Comparison of ENCODE assay signal across 8 cellular contexts in the genomic region with DNA sequence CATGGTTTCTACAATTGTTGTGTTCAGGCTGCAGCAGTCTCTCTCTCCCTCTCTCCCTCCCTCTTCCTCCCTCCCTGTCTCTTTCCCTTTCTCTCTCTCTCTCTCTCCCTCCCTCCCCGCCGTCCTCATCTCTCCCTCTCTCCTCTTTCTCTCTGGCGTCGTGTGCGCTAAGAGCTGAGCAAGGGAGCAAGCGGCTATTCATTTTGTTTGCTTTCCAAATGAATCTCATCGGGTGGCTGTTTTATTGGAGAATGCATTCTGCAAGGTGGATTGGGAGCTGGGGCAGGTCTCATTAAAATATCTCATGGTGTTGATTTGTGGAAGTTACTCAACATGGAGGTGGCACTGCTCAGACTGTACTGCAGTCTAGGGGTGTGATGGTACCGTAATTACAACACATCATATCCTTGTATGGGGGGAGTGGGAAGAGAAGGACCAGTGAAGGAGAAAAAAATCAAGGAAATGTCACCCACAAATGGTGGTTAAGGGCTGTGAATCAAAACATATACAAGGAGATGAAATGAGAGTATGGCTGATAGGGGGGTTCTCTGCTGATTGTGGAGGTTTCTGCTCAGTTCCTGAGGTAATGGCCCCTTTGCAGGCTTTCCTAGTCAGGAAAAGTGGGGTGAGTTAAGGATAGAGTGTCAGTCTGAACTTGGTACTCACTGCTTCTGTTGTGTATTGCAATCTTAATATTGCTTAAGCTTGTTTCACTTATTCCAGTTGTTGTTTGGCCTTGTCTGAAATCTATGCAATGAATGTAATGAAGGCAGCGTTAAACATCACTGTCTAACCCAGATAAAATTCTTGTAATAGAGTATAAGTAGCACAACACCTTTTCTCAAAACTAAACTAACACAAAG. TPM values are rescaled to one million over a fixed set of nuclear protein-coding genes. Genes with fewer than 3 reads are reported as not detected.
DNase-seq lines count a peak whose midpoint lies in the region; ATAC-seq and TF ChIP-seq lines count a peak whose summit lies in the region.

No MANE protein-coding gene starts in this region.

- peak overlapping the region; percentile 89 for H3K4me2 ChIP-seq in IMR-90 (ENCODE audit: low read depth, low read length)

- H2AFZ ChIP-seq in IMR-90 (replicated peaks; ENCODE audit: low read length, poor library complexity), result no peak overlapping the region

- no CpG with 5 or more reads among the region's 9 CpGs for WGBS in IMR-90 (ENCODE audit: extremely low coverage in 2 of 2, insufficient read length in 1 of 2), 2 experiments
- 2% methylated on average over 9 of the region's 9 CpGs for WGBS in right cardiac atrium

- H2BK5ac ChIP-seq in IMR-90 (ENCODE audit: low read depth, low read length, poor library complexity, severe bottlenecking), result peak overlapping the region; percentile 97

- no peak for DNase-seq in BE2C
- peak; percentile 48 for DNase-seq in IMR-90
- DNase-seq in activated T-helper 2 cell treated with anti-CD3 and anti-CD28 coated beads, Interferon-gamma antibody, Interleukin-2, Interleukin-4, amounts not matched to agents 10 μg/mL and 5 μg/mL and 100 μg/mL, durations not matched to agents 14 hours and 24 hours and 36 hours (ENCODE audit: low spot score), result no peak
- DNase-seq in right cardiac atrium, result no peak
- DNase-seq in skeletal muscle cell (ENCODE audit: low read depth), result no peak
- no peak for DNase-seq in globus pallidus (ENCODE audit: low spot score)

- H2BK20ac ChIP-seq in IMR-90 (ENCODE audit: low read depth, low read length), result no peak overlapping the region

- H3K4ac ChIP-seq in IMR-90 (ENCODE audit: low read depth, low read length), result peak overlapping the region; percentile 27; the same call in 1 of the 2 replicates

- H2BK120ac ChIP-seq in IMR-90 (ENCODE audit: low read depth, low read length), result no peak overlapping the region

- H3K4me1 ChIP-seq in BE2C (no peaks in the 10 kb centered on the region), IMR-90 (ENCODE audit: control insufficient read depth, insufficient read depth, low read length) (peaks cover 4% of the 10 kb centered on the region), right cardiac atrium (ENCODE audit: control insufficient read depth, insufficient read depth, low read length) (no peaks in the 10 kb centered on the region)

- H3K27me3 ChIP-seq in BE2C, result no peaks in the 10 kb centered on the region
- H3K27me3 ChIP-seq in IMR-90 (ENCODE audit: control insufficient read depth, insufficient read depth, low read length), result no peaks in the 10 kb centered on the region
- no peaks in the 10 kb centered on the region for H3K27me3 ChIP-seq in right cardiac atrium (ENCODE audit: control insufficient read depth, insufficient read depth)

- H3K27ac ChIP-seq in IMR-90 (ENCODE audit: insufficient read depth, low read length) (peak overlapping the region; percentile 74), right cardiac atrium (ENCODE audit: low read length) (peak overlapping the region; percentile 70)

- no peak for TF ChIP-seq RAD21 in IMR-90 (IDR thresholded peaks at IDR 0.05; ENCODE audit: low read length)

- POLR2A ChIA-PET in IMR-90 (lab: Charles Lee; ENCODE audit: unreplicated experiment), result interaction anchor here (0.6 to 1.3 kb wide), 3 partner anchors 11 to 145 kb away, joined by 3 to 5 read pairs (median 4); a partner anchor contains a TSS

- H3K27me3 Mint-ChIP-seq in activated T-helper 2 cell treated with anti-CD3 and anti-CD28 coated beads, Interferon-gamma antibody, Interleukin-2, Interleukin-4, amounts not matched to agents 10 μg/mL and 5 μg/mL and 100 μg/mL, durations not matched to agents 14 hours and 24 hours and 36 hours (ENCODE audit: low read depth), result no peaks in the 10 kb centered on the region

- peak overlapping the region; percentile 0; the same call in 1 of the 2 replicates for H2AK5ac ChIP-seq in IMR-90 (ENCODE audit: low read depth, low read length)

- H3K36me3 ChIP-seq in BE2C, result peaks cover 38% of the 10 kb centered on the region
- peaks cover 23% of the 10 kb centered on the region for H3K36me3 ChIP-seq in IMR-90 (ENCODE audit: control insufficient read depth, insufficient read depth, low read length)

- H3K14ac ChIP-seq in IMR-90 (replicated peaks; ENCODE audit: low read depth, low read length), result peak overlapping the region; percentile 98

- CTCF ChIA-PET in IMR-90 (lab: Yijun Ruan, JAX), result interaction anchor here (0.6 to 1.8 kb wide), 4 partner anchors 11 to 170 kb away, joined by 3 to 11 read pairs (median 6); no protein-coding TSS in a partner anchor

- no peak overlapping the region for H4K8ac ChIP-seq in IMR-90 (ENCODE audit: low read depth in 2 of 2, low read length in 2 of 2)

- H3K18ac ChIP-seq in IMR-90 (ENCODE audit: low read depth, low read length), result no peak overlapping the region

- BruUV-seq in IMR-90 (replicated peaks; lab: Mats Ljungman, UMichigan), result no TSS peak

- H3K9ac ChIP-seq in IMR-90 (ENCODE audit: low read depth, low read length), result peak overlapping the region; percentile 87

- H3K23ac ChIP-seq in IMR-90 (ENCODE audit: low read depth, low read length), result peak overlapping the region; percentile 33

- H4K91ac ChIP-seq in IMR-90 (ENCODE audit: insufficient read depth, low read depth, low read length), result no peak overlapping the region

- TF ChIP-seq POLR2A in IMR-90 (IDR thresholded peaks at IDR 0.05; ENCODE audit: low read depth, low read length), result no peak

- peak overlapping the region; percentile 72 for H3K4me3 ChIP-seq in BE2C (ENCODE audit: low read depth, low read length)
- H3K4me3 ChIP-seq in IMR-90 (ENCODE audit: insufficient read depth, low read depth, low read length), result peak overlapping the region; percentile 93
- peak overlapping the region; percentile 69 for H3K4me3 ChIP-seq in right cardiac atrium (ENCODE audit: low read length)
- peak overlapping the region; percentile 90 for H3K4me3 ChIP-seq in skeletal muscle cell (ENCODE audit: low read depth, low read length)

- in situ Hi-C loops in IMR-90 (cut with MboI; ENCODE audit: low sequenced_read_pairs), result no loop called here

- intact Hi-C loops in IMR-90 (cut with micrococcal nuclease) (no loop called here), right cardiac atrium (cut with DNase I) (no loop called here)
- intact Hi-C loops in activated T-helper 2 cell treated with anti-CD3 and anti-CD28 coated beads, Interferon-gamma antibody, Interleukin-2, Interleukin-4, amounts not matched to agents 10 μg/mL and 5 μg/mL and 100 μg/mL, durations not matched to agents 14 hours and 24 hours and 36 hours (cut with micrococcal nuclease), result no loop called here

- no peak overlapping the region for H4K5ac ChIP-seq in IMR-90 (ENCODE audit: low read depth, low read length)

- no peaks in the 10 kb centered on the region for H3K9me3 Mint-ChIP-seq in activated T-helper 2 cell treated with anti-CD3 and anti-CD28 coated beads, Interferon-gamma antibody, Interleukin-2, Interleukin-4, amounts not matched to agents 10 μg/mL and 5 μg/mL and 100 μg/mL, durations not matched to agents 14 hours and 24 hours and 36 hours

- H3K4me1 Mint-ChIP-seq in activated T-helper 2 cell treated with anti-CD3 and anti-CD28 coated beads, Interferon-gamma antibody, Interleukin-2, Interleukin-4, amounts not matched to agents 10 μg/mL and 5 μg/mL and 100 μg/mL, durations not matched to agents 14 hours and 24 hours and 36 hours (ENCODE audit: low read depth), result peaks cover 32% of the 10 kb centered on the region

- peaks cover 13 to 55% of the 10 kb centered on the region in 2 experiments for H3K79me1 ChIP-seq in IMR-90 (ENCODE audit: low read depth in 1 of 2, low read length in 2 of 2)

- peak overlapping the region; percentile 71; the same call in 1 of the 2 replicates for H3K56ac ChIP-seq in IMR-90 (ENCODE audit: extremely low read depth, insufficient read depth, low read length)

- peaks cover 49% of the 10 kb centered on the region for H3K36me3 Mint-ChIP-seq in activated T-helper 2 cell treated with anti-CD3 and anti-CD28 coated beads, Interferon-gamma antibody, Interleukin-2, Interleukin-4, amounts not matched to agents 10 μg/mL and 5 μg/mL and 100 μg/mL, durations not matched to agents 14 hours and 24 hours and 36 hours (ENCODE audit: low read depth)

- H3K9me3 ChIP-seq in BE2C (no peaks in the 10 kb centered on the region), IMR-90 (ENCODE audit: control insufficient read depth, insufficient read depth, low read length) (no peaks in the 10 kb centered on the region), right cardiac atrium (ENCODE audit: control insufficient read depth, low read length) (no peaks in the 10 kb centered on the region)

- peaks cover 39% of the 10 kb centered on the region for H4K20me1 ChIP-seq in IMR-90 (ENCODE audit: insufficient read depth, low read length)

- TF ChIP-seq CTCF in BE2C (IDR thresholded peaks at IDR 0.05; ENCODE audit: low read depth, low read length) (no peak), IMR-90 (conservative IDR thresholded peaks at IDR 0.05; ENCODE audit: low read depth, low read length) (no peak)

- peaks cover 3% of the 10 kb centered on the region for H3K9me1 ChIP-seq in IMR-90 (ENCODE audit: insufficient read depth, low read length)

- H3K27ac Mint-ChIP-seq in activated T-helper 2 cell treated with anti-CD3 and anti-CD28 coated beads, Interferon-gamma antibody, Interleukin-2, Interleukin-4, amounts not matched to agents 10 μg/mL and 5 μg/mL and 100 μg/mL, durations not matched to agents 14 hours and 24 hours and 36 hours, result peak overlapping the region; percentile 29

- no peak overlapping the region for H2BK15ac ChIP-seq in IMR-90 (ENCODE audit: low read depth, low read length)

- H3K4me3 Mint-ChIP-seq in activated T-helper 2 cell treated with anti-CD3 and anti-CD28 coated beads, Interferon-gamma antibody, Interleukin-2, Interleukin-4, amounts not matched to agents 10 μg/mL and 5 μg/mL and 100 μg/mL, durations not matched to agents 14 hours and 24 hours and 36 hours (ENCODE audit: low read depth), result peak overlapping the region; percentile 96

- no peak for ATAC-seq in IMR-90 (ENCODE audit: low read depth)
- peak in 1 of 2 donors; percentile 25 for ATAC-seq in right cardiac atrium
- ATAC-seq in GM18520 (IDR thresholded peaks at IDR 0.05; ENCODE audit: unreplicated experiment), result no peak
- no peak for ATAC-seq in GM21737 (IDR thresholded peaks at IDR 0.05; ENCODE audit: unreplicated experiment)

- dilution Hi-C loops in IMR-90 (cut with HindIII; ENCODE audit: low sequenced_read_pairs, unreplicated experiment), result no loop called here

- H2AK9ac ChIP-seq in IMR-90 (replicated peaks; ENCODE audit: low read depth, low read length, poor library complexity), result no peak overlapping the region

RNA-seq across cellular contexts. Expression of a gene that starts 2.7 kb away (rescaled TPM):
- polyA plus RNA-seq in BE2C (2012; ENCODE audit: insufficient read depth, insufficient read length, low read depth), result 119 TPM
- 28.3 and 29.7 TPM in 2 replicates for total RNA-seq in IMR-90 (2012; rRNA removed)
- polyA plus RNA-seq in IMR-90 (2012; rRNA removed), result 38.4 and 48.4 TPM in 2 replicates
- polyA plus RNA-seq in IMR-90 (2012; cell fraction: cytosol; rRNA removed), result 12.2 and 14.7 TPM in 2 replicates
- polyA plus RNA-seq in IMR-90 (2012; cell fraction: nucleus; rRNA removed; ENCODE audit: low replicate concordance), result 45.5 and 129 TPM in 2 replicates
- 87.6 and 95.8 TPM in 2 replicates for total RNA-seq in activated T-helper 2 cell treated with anti-CD3 and anti-CD28 coated beads, Interferon-gamma antibody, Interleukin-2, Interleukin-4, amounts not matched to agents 10 μg/mL and 5 μg/mL and 100 μg/mL, durations not matched to agents 14 hours and 24 hours and 36 hours
- 10 to 100 TPM; 53.6 to 57.3 (median 55.2) TPM for total RNA-seq in right cardiac atrium
- 44.8 TPM for polyA plus RNA-seq in right cardiac atrium

RNA-seq across cellular contexts. Expression of a gene that starts 15.8 kb away (rescaled TPM):
- polyA plus RNA-seq in BE2C (2012; ENCODE audit: insufficient read depth, insufficient read length, low read depth), result 128 TPM
- total RNA-seq in IMR-90 (2012; rRNA removed) (24.4 and 25.1 TPM in 2 replicates), right cardiac atrium (10 to 100 TPM; 50.2 to 56.7 (median 50.7) TPM)
- polyA plus RNA-seq in IMR-90 (2012; rRNA removed) (36.2 and 38.9 TPM in 2 replicates), right cardiac atrium (23.4 TPM)
- polyA plus RNA-seq in IMR-90 (2012; cell fraction: cytosol; rRNA removed), result 15.9 and 19.2 TPM in 2 replicates
- 83.7 and 153 TPM in 2 replicates for polyA plus RNA-seq in IMR-90 (2012; cell fraction: nucleus; rRNA removed; ENCODE audit: low replicate concordance)
- total RNA-seq in activated T-helper 2 cell treated with anti-CD3 and anti-CD28 coated beads, Interferon-gamma antibody, Interleukin-2, Interleukin-4, amounts not matched to agents 10 μg/mL and 5 μg/mL and 100 μg/mL, durations not matched to agents 14 hours and 24 hours and 36 hours, result 118 and 120 TPM in 2 replicates

RNA-seq across cellular contexts. Expression of a gene that starts 24.1 kb away (rescaled TPM):
- 24.5 TPM for polyA plus RNA-seq in BE2C (2012; ENCODE audit: insufficient read depth, insufficient read length, low read depth)
- total RNA-seq in IMR-90 (2012; rRNA removed) (0.28 and 0.36 TPM in 2 replicates), right cardiac atrium (10 to 100 TPM; 10.2 to 25.1 (median 18.8) TPM)
- polyA plus RNA-seq in IMR-90 (2012; rRNA removed) (4.4 and 7.2 TPM in 2 replicates), right cardiac atrium (12.3 TPM)
- 4.1 and 8.6 TPM in 2 replicates for polyA plus RNA-seq in IMR-90 (2012; cell fraction: cytosol; rRNA removed)
- 11.1 and 25.2 TPM in 2 replicates for polyA plus RNA-seq in IMR-90 (2012; cell fraction: nucleus; rRNA removed; ENCODE audit: low replicate concordance)
- 6.6 and 6.8 TPM in 2 replicates for total RNA-seq in activated T-helper 2 cell treated with anti-CD3 and anti-CD28 coated beads, Interferon-gamma antibody, Interleukin-2, Interleukin-4, amounts not matched to agents 10 μg/mL and 5 μg/mL and 100 μg/mL, durations not matched to agents 14 hours and 24 hours and 36 hours

RNA-seq across cellular contexts. Expression of a gene that starts 52.8 kb away (rescaled TPM):
- 9.8 TPM for polyA plus RNA-seq in BE2C (2012; ENCODE audit: insufficient read depth, insufficient read length, low read depth)
- 0.28 and 0.54 TPM in 2 replicates for total RNA-seq in IMR-90 (2012; rRNA removed)
- 5.6 and 6.3 TPM in 2 replicates for polyA plus RNA-seq in IMR-90 (2012; rRNA removed)
- 2.3 and 2.8 TPM in 2 replicates for polyA plus RNA-seq in IMR-90 (2012; cell fraction: cytosol; rRNA removed)
- polyA plus RNA-seq in IMR-90 (2012; cell fraction: nucleus; rRNA removed; ENCODE audit: low replicate concordance), result 39.7 and 48.9 TPM in 2 replicates
- total RNA-seq in activated T-helper 2 cell treated with anti-CD3 and anti-CD28 coated beads, Interferon-gamma antibody, Interleukin-2, Interleukin-4, amounts not matched to agents 10 μg/mL and 5 μg/mL and 100 μg/mL, durations not matched to agents 14 hours and 24 hours and 36 hours, result 11.6 and 12.3 TPM in 2 replicates
- 1 to 10 TPM; 2.7 to 5.6 (median 4.1) TPM for total RNA-seq in right cardiac atrium
- 3.8 TPM for polyA plus RNA-seq in right cardiac atrium
